18 cellular contexts compared by ENCODE assay signal in the genomic region with DNA sequence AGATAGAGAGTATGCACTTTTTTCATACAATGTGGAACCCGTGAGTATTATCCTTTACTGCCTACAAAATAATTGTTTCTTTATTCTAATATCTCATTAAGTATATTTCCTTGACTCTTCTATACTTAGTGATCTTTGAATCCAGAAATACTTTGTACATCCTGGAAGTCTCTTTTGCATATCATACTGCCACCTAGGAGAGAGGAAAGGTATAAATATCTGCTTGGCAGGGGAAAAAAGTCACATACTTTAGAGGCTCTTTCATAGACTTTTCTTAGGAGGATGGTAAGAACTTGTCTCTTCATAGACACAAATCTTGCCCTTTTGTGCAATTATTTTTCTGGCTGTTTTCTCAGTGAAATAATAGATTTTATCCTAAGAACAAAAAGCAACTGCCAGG.
A peak's percentile ranks its signal among the peaks of the same experiment; 100 is the strongest.
DNase-seq lines count a peak whose midpoint lies in the region; ATAC-seq and TF ChIP-seq lines count a peak whose summit lies in the region.
"Had no signal": no experiment of that assay in that cellular context is flagged by ENCODE, and none has a peak within 500 bp of the region (broad histone marks: within the 10 kb centered on the region; RNA-seq: fewer than 3 reads in every experiment).

No MANE protein-coding gene starts in this region.

- DNase-seq in NCI-H2107 treated with DMSO at 0.1 percent for 48 hours (lab: John Stamatoyannopoulos, UW; ENCODE audit: unreplicated experiment) (peak; percentile 6), NCI-H2107 (lab: John Stamatoyannopoulos, UW) (no peak), PC-9 (no peak), left kidney (ENCODE audit: low read depth, low spot score) (peak; percentile 36), upper lobe of right lung (no peak), NCI-H1092 (lab: John Stamatoyannopoulos, UW) (no peak), middle frontal gyrus (ENCODE audit: extremely low spot score, low spot score) (no peak)
- DNase-seq in activated naive CD4-positive, alpha-beta T cell treated with anti-CD3 and anti-CD28 coated beads, Interleukin-2, amount 50 U/mL, for 72 hours (ENCODE audit: low spot score in 2 of 2), result no peak
- DNase-seq: activated CD8-positive, alpha-beta memory T cell treated with anti-CD3 and anti-CD28 coated beads for 24 hours; CD8-positive, alpha-beta memory T cell; Kasumi-1; NCI-H2029 treated with DMSO at 0.1 percent for 48 hours; NCI-H69; RPMI8226; stimulated activated naive CD8-positive, alpha-beta T cell treated with anti-CD3 and anti-CD28 coated beads, Interleukin-15, Interleukin-2, amounts not matched to agents 100 U/mL and 50 U/mL, for 24 hours; T-cell had no signal

- TF ChIP-seq CTCF in PC-9 (conservative IDR thresholded peaks at IDR 0.05) (peak; percentile 60), upper lobe of right lung (IDR thresholded peaks at IDR 0.05) (peak; percentile 20)

- H3K9me3 ChIP-seq in PC-9 (ENCODE audit: insufficient read depth, low read depth) (no peaks in the 10 kb centered on the region), upper lobe of right lung (no peaks in the 10 kb centered on the region)

- H2AFZ ChIP-seq in PC-9, result no peak overlapping the region

- no peaks in the 10 kb centered on the region for H3K36me3 Mint-ChIP-seq in activated naive CD4-positive, alpha-beta T cell treated with anti-CD3 and anti-CD28 coated beads, Interleukin-2, amount 50 U/mL, for 72 hours
- H3K36me3 Mint-ChIP-seq: CD8-positive, alpha-beta memory T cell; T-cell had no signal

- BruUV-seq in PC-9 (replicated peaks; lab: Mats Ljungman, UMichigan), result no TSS peak

- H4K20me1 ChIP-seq in PC-9 (ENCODE audit: insufficient read depth), result no peaks in the 10 kb centered on the region

- H3K9me2 ChIP-seq in PC-9 (ENCODE audit: insufficient read depth), result no peaks in the 10 kb centered on the region

- peaks cover 7% of the 10 kb centered on the region; the same call in 1 of the 2 replicates for H3K27me3 ChIP-seq in PC-9 (ENCODE audit: insufficient read depth, low read depth)
- H3K27me3 ChIP-seq in upper lobe of right lung, result no peaks in the 10 kb centered on the region

- no peak overlapping the region for H3K4me2 ChIP-seq in PC-9

- H3K4me1 ChIP-seq in PC-9 (replicated peaks; ENCODE audit: insufficient read depth), result no peaks in the 10 kb centered on the region
- H3K4me1 ChIP-seq in upper lobe of right lung, result no peaks in the 10 kb centered on the region

- H3K36me3 ChIP-seq in PC-9 (ENCODE audit: low read depth) (no peaks in the 10 kb centered on the region), upper lobe of right lung (no peaks in the 10 kb centered on the region)

- no peak overlapping the region for H3K27ac ChIP-seq in PC-9
- H3K27ac ChIP-seq in upper lobe of right lung, result no peak overlapping the region

- CTCF ChIA-PET in PC-9 (lab: Charles Lee), result no interaction called here

- H3K79me2 ChIP-seq in PC-9 (ENCODE audit: low read depth), result no peaks in the 10 kb centered on the region

- H3K4me3 ChIP-seq in PC-9 (no peak overlapping the region), upper lobe of right lung (no peak overlapping the region)
- H3K4me3 ChIP-seq: GM12878 had no signal

- no peak for ATAC-seq in upper lobe of right lung
- no peak for ATAC-seq in activated naive CD4-positive, alpha-beta T cell treated with anti-CD3 and anti-CD28 coated beads, Interleukin-2, amount 50 U/mL, for 72 hours
- ATAC-seq: GM12878; stimulated activated naive CD8-positive, alpha-beta T cell treated with anti-CD3 and anti-CD28 coated beads, Interleukin-15, Interleukin-2, amounts not matched to agents 100 U/mL and 50 U/mL, for 24 hours; T-cell had no signal

- H3K9me3 Mint-ChIP-seq in activated naive CD4-positive, alpha-beta T cell treated with anti-CD3 and anti-CD28 coated beads, Interleukin-2, amount 50 U/mL, for 72 hours, result peaks cover 5% of the 10 kb centered on the region in 2 donors
- H3K9me3 Mint-ChIP-seq: activated T-helper 2 cell treated with anti-CD3 and anti-CD28 coated beads, Interferon-gamma antibody, Interleukin-2, Interleukin-4, amounts not matched to agents 10 μg/mL and 5 μg/mL and 100 μg/mL, durations not matched to agents 14 hours and 24 hours and 36 hours had no signal

- H3F3A ChIP-seq in PC-9 (ENCODE audit: insufficient read depth, low read depth), result no peaks in the 10 kb centered on the region

- POLR2A ChIA-PET in PC-9 (lab: Charles Lee; ENCODE audit: unreplicated experiment), result no interaction called here

- no peak overlapping the region for H3K27ac Mint-ChIP-seq in activated naive CD4-positive, alpha-beta T cell treated with anti-CD3 and anti-CD28 coated beads, Interleukin-2, amount 50 U/mL, for 72 hours
- H3K27ac Mint-ChIP-seq: activated T-helper 2 cell treated with anti-CD3 and anti-CD28 coated beads, Interferon-gamma antibody, Interleukin-2, Interleukin-4, amounts not matched to agents 10 μg/mL and 5 μg/mL and 100 μg/mL, durations not matched to agents 14 hours and 24 hours and 36 hours; CD8-positive, alpha-beta memory T cell; T-cell had no signal

- intact Hi-C loops in PC-9 (cut with micrococcal nuclease; ENCODE audit: unreplicated experiment), result no loop called here
- intact Hi-C loops in upper lobe of right lung (cut with DNase I), result no loop called here

Comparison
In these comparisons a context has a peak if more than half of its experiments do, and no peak if none do; other contexts are left out.
1. DNase-seq: peak in NCI-H2107 treated with DMSO at 0.1 percent for 48 hours (single experiment) and left kidney (single experiment); none in NCI-H2107 (single experiment), PC-9 (0 of 2), upper lobe of right lung (single experiment), NCI-H1092 (single experiment), middle frontal gyrus (single experiment) and activated naive CD4-positive, alpha-beta T cell treated with anti-CD3 and anti-CD28 coated beads, Interleukin-2, amount 50 U/mL, for 72 hours (0 of 2).